Comparison of ENCODE assay signal across 8 cellular contexts in the genomic region with DNA sequence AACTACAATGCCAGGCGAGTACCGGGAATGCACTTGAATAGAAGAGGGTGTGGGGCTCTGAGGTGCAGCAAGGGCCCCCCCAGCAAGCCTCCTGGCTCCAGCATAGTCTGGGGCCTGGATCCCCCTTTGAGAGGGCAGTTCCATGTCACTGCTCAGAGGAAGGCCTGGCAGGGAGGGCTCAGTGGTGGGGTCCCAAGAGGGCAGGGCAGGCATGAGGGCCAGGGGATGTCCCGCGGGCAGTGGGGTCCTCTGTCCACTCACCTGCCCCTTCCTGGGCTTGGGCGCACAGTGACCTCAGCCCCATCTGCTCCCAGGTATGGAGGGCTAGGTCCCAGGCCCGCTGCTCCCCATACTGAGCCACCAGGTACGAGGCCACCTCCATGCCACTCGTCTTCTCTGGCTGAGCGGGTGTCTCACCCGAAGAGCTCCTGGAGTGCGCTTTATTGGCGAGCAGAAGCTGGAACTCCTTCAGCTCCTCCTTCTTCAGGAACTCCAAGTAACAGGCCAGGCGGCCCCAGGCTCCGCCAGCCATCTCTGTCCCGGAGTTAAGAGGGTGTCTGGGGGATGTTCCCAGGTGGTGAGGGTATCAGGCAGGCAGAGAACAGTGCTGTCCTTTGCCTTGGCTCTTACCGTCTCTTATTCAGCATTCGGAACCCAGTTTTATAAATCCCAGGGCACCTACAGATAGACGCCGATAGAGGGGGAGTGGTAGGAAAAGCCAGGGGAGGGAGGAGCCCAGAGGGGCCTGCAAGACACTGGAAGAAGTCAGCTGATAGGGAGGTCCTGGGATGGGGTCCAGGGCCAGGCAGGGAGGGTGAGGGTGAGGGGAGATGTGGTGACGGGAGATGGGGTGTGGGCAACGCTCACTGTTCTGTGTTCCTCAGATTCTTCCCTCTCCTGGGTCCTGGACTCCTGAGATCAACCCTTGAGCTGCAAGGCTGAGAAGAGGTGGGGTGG. TPM values are rescaled to one million over a fixed set of nuclear protein-coding genes. Genes with fewer than 3 reads are reported as not detected.
A peak's percentile ranks its signal among the peaks of the same experiment; 100 is the strongest.
DNase-seq lines count a peak whose midpoint lies in the region; ATAC-seq and TF ChIP-seq lines count a peak whose summit lies in the region.

No MANE protein-coding gene starts in this region.

- H3K27me3 Mint-ChIP-seq in naive thymus-derived CD8-positive, alpha-beta T cell = no peaks in the 10 kb centered on the region

- TF ChIP-seq POLR2A in GM18505 (IDR thresholded peaks at IDR 0.05; ENCODE audit: borderline replicate concordance, extremely low read depth, insufficient read depth, insufficient read length) = no peak

- peaks cover 28 to 84% (median 74%) of the 10 kb centered on the region in 4 donors for H3K4me1 Mint-ChIP-seq in naive thymus-derived CD8-positive, alpha-beta T cell

- DNase-seq in caudate nucleus (lab: John Stamatoyannopoulos, UW) (no peak), NCI-H526 (lab: John Stamatoyannopoulos, UW) (no peak), cerebellar cortex (ENCODE audit: low spot score) (no peak), COLO668 (lab: John Stamatoyannopoulos, UW; ENCODE audit: unreplicated experiment) (no peak)
- peak in 3 of 10 donors; percentile 8 to 19 (median 13) for DNase-seq in naive thymus-derived CD8-positive, alpha-beta T cell

- H3K4me3 Mint-ChIP-seq in naive thymus-derived CD8-positive, alpha-beta T cell = peak overlapping the region; percentile 90 to 99 (median 97)

- ATAC-seq in GM18505 (IDR thresholded peaks at IDR 0.05; ENCODE audit: unreplicated experiment) (peak; percentile 6), HG03354 (IDR thresholded peaks at IDR 0.05; ENCODE audit: poor library complexity, severe bottlenecking, unreplicated experiment) (peak; percentile 19), HG02970 (IDR thresholded peaks at IDR 0.05; ENCODE audit: low FRiP score, unreplicated experiment) (no peak)
- ATAC-seq in naive thymus-derived CD8-positive, alpha-beta T cell = peak; percentile 9 to 15

- H3K27ac ChIP-seq in caudate nucleus (ENCODE audit: low read depth, low read length) = peak overlapping the region; percentile 58

- H3K36me3 Mint-ChIP-seq in naive thymus-derived CD8-positive, alpha-beta T cell = peaks cover 11 to 40% (median 30%) of the 10 kb centered on the region in 3 donors

- POLR2A ChIA-PET in naive thymus-derived CD8-positive, alpha-beta T cell (lab: Charles Lee) = interaction anchor here (0.8 to 1.7 kb wide), 11 partner anchors 10 to 1452 kb away, joined by 3 to 5 read pairs (median 3); partner anchors contain the start of genes DERL2, MIS12, NUP88 and PIMREG

- H3K9me3 Mint-ChIP-seq in naive thymus-derived CD8-positive, alpha-beta T cell = peaks cover 0 to 4% (median 0%) of the 10 kb centered on the region in 9 donors

- H3K27ac Mint-ChIP-seq in naive thymus-derived CD8-positive, alpha-beta T cell = peak overlapping the region; percentile 94 to 100 (median 100)

RNA-seq across cellular contexts. Expression of gene NLRP1, which starts 0.6 kb away (rescaled TPM):
- 100 to 1,000 TPM; 354 to 370 TPM for total RNA-seq in naive thymus-derived CD8-positive, alpha-beta T cell
- 10 to 100 TPM; 18.4 to 47.9 (median 33.2) TPM for polyA plus RNA-seq in naive thymus-derived CD8-positive, alpha-beta T cell
